ENCODE assay signal across 22 cellular contexts in genomic region chr6:34484391-34484790, GRCh38. TPM values are rescaled to one million over a fixed set of nuclear protein-coding genes. Genes with fewer than 3 reads are reported as not detected.
DNase-seq lines count a peak whose midpoint lies in the region; ATAC-seq and TF ChIP-seq lines count a peak whose summit lies in the region.
"Had no signal": no experiment of that assay in that cellular context is flagged by ENCODE, and none has a peak within 500 bp of the region (broad histone marks: within the 10 kb centered on the region; RNA-seq: fewer than 3 reads in every experiment).

No MANE protein-coding gene starts in this region.

- H3K27ac ChIP-seq in OCI-LY7 (ENCODE audit: low read depth, low read length, poor library complexity, severe bottlenecking) = peak overlapping the region; percentile 98
- H3K27ac ChIP-seq: neutrophil, SK-N-MC, stomach had no signal

- H3K4me1 Mint-ChIP-seq in activated naive CD4-positive, alpha-beta T cell treated with anti-CD3 and anti-CD28 coated beads, Interleukin-2, amount 10 ng/mL, durations not matched to agents 7 days and 5 days = peaks cover 39% of the 10 kb centered on the region
- H3K4me1 Mint-ChIP-seq in activated naive CD8-positive, alpha-beta T cell treated with anti-CD3 and anti-CD28 coated beads, Interleukin-2, amount 10 ng/mL, durations not matched to agents 7 days and 5 days = peaks cover 31% of the 10 kb centered on the region

- H3K4me3 Mint-ChIP-seq in activated naive CD4-positive, alpha-beta T cell treated with anti-CD3 and anti-CD28 coated beads, Interleukin-2, amount 10 ng/mL, durations not matched to agents 7 days and 5 days = no peak overlapping the region
- H3K4me3 Mint-ChIP-seq in activated naive CD8-positive, alpha-beta T cell treated with anti-CD3 and anti-CD28 coated beads, Interleukin-2, amount 10 ng/mL, durations not matched to agents 7 days and 5 days = no peak overlapping the region

- BruUV-seq in OCI-LY7 (replicated peaks; lab: Mats Ljungman, UMichigan) = no TSS peak

- H3K9me3 ChIP-seq in OCI-LY7 (ENCODE audit: low read length) = no peaks in the 10 kb centered on the region
- H3K9me3 ChIP-seq: neutrophil, stomach had no signal

- CTCF ChIA-PET in activated naive CD4-positive, alpha-beta T cell treated with anti-CD3 and anti-CD28 coated beads, Interleukin-2, amount 10 ng/mL, durations not matched to agents 7 days and 5 days (lab: Charles Lee) = no interaction called here
- CTCF ChIA-PET in OCI-LY7 (lab: Charles Lee; ENCODE audit: unreplicated experiment) = no interaction called here

- ATAC-seq in activated naive CD8-positive, alpha-beta T cell treated with anti-CD3 and anti-CD28 coated beads, Interleukin-2, amount 10 ng/mL, durations not matched to agents 7 days and 5 days (ENCODE audit: low read depth) = no peak
- ATAC-seq in stimulated activated naive CD8-positive, alpha-beta T cell treated with anti-CD3 and anti-CD28 coated beads, Interleukin-15, Interleukin-2, amounts not matched to agents 100 U/mL and 50 U/mL, for 24 hours = peak; percentile 35
- no peak for ATAC-seq in GM21528 (IDR thresholded peaks at IDR 0.05; ENCODE audit: low FRiP score, unreplicated experiment)

- no peaks in the 10 kb centered on the region for H3K9me2 ChIP-seq in OCI-LY7 (ENCODE audit: insufficient read depth, low read length)

- peak overlapping the region; percentile 55 for H3K27ac Mint-ChIP-seq in activated naive CD4-positive, alpha-beta T cell treated with anti-CD3 and anti-CD28 coated beads, Interleukin-2, amount 10 ng/mL, durations not matched to agents 7 days and 5 days
- peak overlapping the region; percentile 42 for H3K27ac Mint-ChIP-seq in activated naive CD8-positive, alpha-beta T cell treated with anti-CD3 and anti-CD28 coated beads, Interleukin-2, amount 10 ng/mL, durations not matched to agents 7 days and 5 days

- TF ChIP-seq CTCF in OCI-LY7 (conservative IDR thresholded peaks at IDR 0.05; ENCODE audit: low read length) = no peak

- peaks cover 70% of the 10 kb centered on the region for H3K79me2 ChIP-seq in OCI-LY7 (ENCODE audit: insufficient read depth, low read depth, low read length)

- H3K9me3 Mint-ChIP-seq in activated naive CD4-positive, alpha-beta T cell treated with anti-CD3 and anti-CD28 coated beads, Interleukin-2, amount 10 ng/mL, durations not matched to agents 7 days and 5 days = no peaks in the 10 kb centered on the region
- H3K9me3 Mint-ChIP-seq in activated naive CD8-positive, alpha-beta T cell treated with anti-CD3 and anti-CD28 coated beads, Interleukin-2, amount 10 ng/mL, durations not matched to agents 7 days and 5 days = no peaks in the 10 kb centered on the region

- no peak overlapping the region for H2AFZ ChIP-seq in OCI-LY7 (ENCODE audit: low read length)

- no peaks in the 10 kb centered on the region for H3K36me3 Mint-ChIP-seq in activated naive CD4-positive, alpha-beta T cell treated with anti-CD3 and anti-CD28 coated beads, Interleukin-2, amount 10 ng/mL, durations not matched to agents 7 days and 5 days
- no peaks in the 10 kb centered on the region for H3K36me3 Mint-ChIP-seq in activated naive CD8-positive, alpha-beta T cell treated with anti-CD3 and anti-CD28 coated beads, Interleukin-2, amount 10 ng/mL, durations not matched to agents 7 days and 5 days

- H3K4me3 ChIP-seq in OCI-LY7 (ENCODE audit: low read depth, low read length, poor library complexity, severe bottlenecking) = peak overlapping the region; percentile 70
- H3K4me3 ChIP-seq: dorsolateral prefrontal cortex, SK-N-MC, skin epidermis, stomach had no signal

- H4K20me1 ChIP-seq in OCI-LY7 (ENCODE audit: insufficient read depth, low read length) = no peaks in the 10 kb centered on the region

- H3K4me1 ChIP-seq in OCI-LY7 (ENCODE audit: insufficient read depth, low read length, poor library complexity, severe bottlenecking) = peaks cover 83% of the 10 kb centered on the region
- H3K4me1 ChIP-seq: stomach had no signal

- POLR2A ChIA-PET in OCI-LY7 (lab: Charles Lee) = interaction anchor here (0.7 to 1.7 kb wide), 3 partner anchors 13 to 77 kb away, joined by 3 to 7 read pairs (median 4); no protein-coding TSS in a partner anchor
- POLR2A ChIA-PET in activated naive CD8-positive, alpha-beta T cell treated with anti-CD3 and anti-CD28 coated beads, Interleukin-2, amount 10 ng/mL, durations not matched to agents 7 days and 5 days (lab: Charles Lee) = no interaction called here

- peaks cover 9% of the 10 kb centered on the region for H3K27me3 Mint-ChIP-seq in activated naive CD4-positive, alpha-beta T cell treated with anti-CD3 and anti-CD28 coated beads, Interleukin-2, amount 10 ng/mL, durations not matched to agents 7 days and 5 days
- peaks cover 2% of the 10 kb centered on the region for H3K27me3 Mint-ChIP-seq in activated naive CD8-positive, alpha-beta T cell treated with anti-CD3 and anti-CD28 coated beads, Interleukin-2, amount 10 ng/mL, durations not matched to agents 7 days and 5 days

- intact Hi-C loops in OCI-LY7 (cut with micrococcal nuclease; ENCODE audit: unreplicated experiment) = loop anchor here (10.0 kb wide), 1 partner anchor 970 kb away; the partner anchor contains the start of gene FANCE

- H3K4me2 ChIP-seq in OCI-LY7 (ENCODE audit: low read length) = peak overlapping the region; percentile 99

- peaks cover 8% of the 10 kb centered on the region; the same call in 1 of the 2 replicates for H3K36me3 ChIP-seq in OCI-LY7 (ENCODE audit: insufficient read depth, low read length)
- H3K36me3 ChIP-seq: neutrophil, stomach had no signal

- no peak for DNase-seq in activated naive CD4-positive, alpha-beta T cell treated with anti-CD3 and anti-CD28 coated beads, Interleukin-2, amount 10 ng/mL, durations not matched to agents 7 days and 5 days
- DNase-seq in activated naive CD4-positive, alpha-beta T cell treated with anti-CD3 and anti-CD28 coated beads, Interleukin-2, amount 50 U/mL, for 16 hours = no peak
- DNase-seq in OCI-LY7 (ENCODE audit: low spot score) (no peak), HPDE6-E6E7 (ENCODE audit: extremely low spot score) (no peak), NCI-H1694 (lab: John Stamatoyannopoulos, UW) (no peak)
- no peak for DNase-seq in activated naive CD8-positive, alpha-beta T cell treated with anti-CD3 and anti-CD28 coated beads, Interleukin-2, amount 10 ng/mL, durations not matched to agents 7 days and 5 days
- no peak for DNase-seq in stimulated activated naive CD8-positive, alpha-beta T cell treated with anti-CD3 and anti-CD28 coated beads, Interleukin-15, Interleukin-2, amounts not matched to agents 100 U/mL and 50 U/mL, for 24 hours
- DNase-seq: erythroblast, hypothalamus, Kasumi-1, NCI-H1048, NCI-H1930, NCI-H226, stomach, T1000, trophoblast cell had no signal

RNA-seq across cellular contexts. Expression of gene PACSIN1, which starts 18.5 kb away (rescaled TPM):
- 14.9 and 19.3 TPM in 2 replicates for total RNA-seq in OCI-LY7 (2014; rRNA removed; shearing (Covaris generic))
- total RNA-seq in OCI-LY7 (2022) = 70.8 and 88.4 TPM in 2 replicates
- total RNA-seq in activated naive CD8-positive, alpha-beta T cell treated with anti-CD3 and anti-CD28 coated beads, Interleukin-2, amount 10 ng/mL, durations not matched to agents 7 days and 5 days = 1 to 10 TPM; 3.1 to 4.5 TPM
- total RNA-seq: H4 had no signal

RNA-seq across cellular contexts. Expression of gene RPS10, which starts 58.5 kb away (rescaled TPM):
- 2,738 and 2,938 TPM in 2 replicates for total RNA-seq in OCI-LY7 (2014; rRNA removed; shearing (Covaris generic))
- 1,615 and 1,714 TPM in 2 replicates for total RNA-seq in OCI-LY7 (2022)
- total RNA-seq in activated naive CD8-positive, alpha-beta T cell treated with anti-CD3 and anti-CD28 coated beads, Interleukin-2, amount 10 ng/mL, durations not matched to agents 7 days and 5 days = 1,000 to 10,000 TPM; 1,507 to 1,529 TPM
